In genomic region chr1:88210088-88210825, GRCh38 we compare ENCODE assay signal across 20 cellular contexts.
A peak's percentile ranks its signal among the peaks of the same experiment; 100 is the strongest.
DNase-seq lines count a peak whose midpoint lies in the region; ATAC-seq, FAIRE-seq and TF ChIP-seq lines count a peak whose summit lies in the region.
"Had no signal": no experiment of that assay in that cellular context is flagged by ENCODE, and none has a peak within 500 bp of the region (broad histone marks: within the 10 kb centered on the region; RNA-seq: fewer than 3 reads in every experiment).

No MANE protein-coding gene starts in this region.

- no peaks in the 10 kb centered on the region for H3K9me3 ChIP-seq in OCI-LY3 (ENCODE audit: insufficient read depth, low read length)
- H3K9me3 ChIP-seq in small intestine (ENCODE audit: control insufficient read depth, low read depth) = no peaks in the 10 kb centered on the region
- H3K9me3 ChIP-seq: Peyer's patch, SJSA1 had no signal

- H3K4me1 ChIP-seq in OCI-LY3 (ENCODE audit: low read length) (peaks cover 9% of the 10 kb centered on the region), small intestine (ENCODE audit: control insufficient read depth in 2 of 2, insufficient read depth in 1 of 2, low read depth in 1 of 2, low read length in 1 of 2) (no peaks in the 10 kb centered on the region)
- H3K4me1 ChIP-seq: Peyer's patch, SJSA1 had no signal

- H3K4me2 ChIP-seq in OCI-LY3 (ENCODE audit: low read length) = no peak overlapping the region

- no peak overlapping the region for H3K9ac ChIP-seq in OCI-LY3 (ENCODE audit: low read length)

- ATAC-seq in GM19324 (IDR thresholded peaks at IDR 0.05; ENCODE audit: low FRiP score, unreplicated experiment) = no peak
- ATAC-seq: HepG2 had no signal

- no peak overlapping the region for H2AFZ ChIP-seq in OCI-LY3 (ENCODE audit: low read depth, low read length)

- no peaks in the 10 kb centered on the region for H3K36me3 ChIP-seq in OCI-LY3 (replicated peaks; ENCODE audit: low read depth, low read length)
- H3K36me3 ChIP-seq in small intestine (ENCODE audit: control insufficient read depth in 2 of 2, insufficient read depth in 2 of 2, low read length in 2 of 2) = no peaks in the 10 kb centered on the region
- H3K36me3 ChIP-seq: Peyer's patch, SJSA1 had no signal

- H3K79me2 ChIP-seq in OCI-LY3 (ENCODE audit: low read length) = no peaks in the 10 kb centered on the region

- H3K27ac ChIP-seq in OCI-LY3 (ENCODE audit: low read length) (no peak overlapping the region), small intestine (ENCODE audit: low read depth in 1 of 2, low read length in 1 of 2) (no peak overlapping the region)
- H3K27ac ChIP-seq: 22Rv1, C4-2B, Peyer's patch, SJSA1 had no signal

- WGBS in small intestine, 3 donors = 68 to 74% (median 69%) methylated on average over 3 of the region's 3 CpGs

- DNase-seq in DMS53 (lab: John Stamatoyannopoulos, UW) (peak; percentile 34), DMS53 treated with DMSO at 0.1 percent for 48 hours (lab: John Stamatoyannopoulos, UW; ENCODE audit: unreplicated experiment) (no peak), epithelial cell of esophagus (ENCODE audit: low read depth) (peak; percentile 6), small intestine (peak; percentile 7), OCI-M2 (lab: John Stamatoyannopoulos, UW; ENCODE audit: unreplicated experiment) (no peak), GM19240 (ENCODE audit: insufficient read length, low spot score) (no peak)
- DNase-seq: AML-193, KBM-7, MV-4-11, NCI-H1694 treated with DMSO at 0.1 percent for 48 hours, NCI-H226, Peyer's patch had no signal

- H3K4me3 ChIP-seq in OCI-LY3 (ENCODE audit: low read length) (no peak overlapping the region), epithelial cell of esophagus (ENCODE audit: low read length) (no peak overlapping the region), small intestine (ENCODE audit: low read depth in 1 of 2, low read length in 2 of 2) (no peak overlapping the region)
- H3K4me3 ChIP-seq: Peyer's patch, SJSA1 had no signal

- no peak for FAIRE-seq in small intestine (lab: Jason Lieb, UNC)
- FAIRE-seq: G401.6, H54, HepG2 had no signal

- no peaks in the 10 kb centered on the region for H3K27me3 ChIP-seq in OCI-LY3 (ENCODE audit: low read depth, low read length)
- no peaks in the 10 kb centered on the region for H3K27me3 ChIP-seq in small intestine (ENCODE audit: control insufficient read depth in 2 of 2, insufficient read depth in 2 of 2, low read length in 2 of 2)
- H3K27me3 ChIP-seq: Peyer's patch, SJSA1 had no signal

- TF ChIP-seq CTCF in OCI-LY3 (IDR thresholded peaks at IDR 0.05; ENCODE audit: low read depth, low read length) (peak; percentile 22), epithelial cell of esophagus (IDR thresholded peaks at IDR 0.05; ENCODE audit: insufficient read depth, low read depth, low read length, missing control alignments) (no peak)

- no peaks in the 10 kb centered on the region for H4K20me1 ChIP-seq in OCI-LY3 (ENCODE audit: insufficient read depth, low read length)

Comparison
In these comparisons a context has a peak if more than half of its experiments do, and no peak if none do; other contexts are left out.
1. DNase-seq: peak in DMS53 (single experiment), epithelial cell of esophagus (single experiment) and small intestine (single experiment); none in DMS53 treated with DMSO at 0.1 percent for 48 hours (single experiment), OCI-M2 (single experiment) and GM19240 (single experiment).